11 cellular contexts compared by ENCODE assay signal in the genomic region with DNA sequence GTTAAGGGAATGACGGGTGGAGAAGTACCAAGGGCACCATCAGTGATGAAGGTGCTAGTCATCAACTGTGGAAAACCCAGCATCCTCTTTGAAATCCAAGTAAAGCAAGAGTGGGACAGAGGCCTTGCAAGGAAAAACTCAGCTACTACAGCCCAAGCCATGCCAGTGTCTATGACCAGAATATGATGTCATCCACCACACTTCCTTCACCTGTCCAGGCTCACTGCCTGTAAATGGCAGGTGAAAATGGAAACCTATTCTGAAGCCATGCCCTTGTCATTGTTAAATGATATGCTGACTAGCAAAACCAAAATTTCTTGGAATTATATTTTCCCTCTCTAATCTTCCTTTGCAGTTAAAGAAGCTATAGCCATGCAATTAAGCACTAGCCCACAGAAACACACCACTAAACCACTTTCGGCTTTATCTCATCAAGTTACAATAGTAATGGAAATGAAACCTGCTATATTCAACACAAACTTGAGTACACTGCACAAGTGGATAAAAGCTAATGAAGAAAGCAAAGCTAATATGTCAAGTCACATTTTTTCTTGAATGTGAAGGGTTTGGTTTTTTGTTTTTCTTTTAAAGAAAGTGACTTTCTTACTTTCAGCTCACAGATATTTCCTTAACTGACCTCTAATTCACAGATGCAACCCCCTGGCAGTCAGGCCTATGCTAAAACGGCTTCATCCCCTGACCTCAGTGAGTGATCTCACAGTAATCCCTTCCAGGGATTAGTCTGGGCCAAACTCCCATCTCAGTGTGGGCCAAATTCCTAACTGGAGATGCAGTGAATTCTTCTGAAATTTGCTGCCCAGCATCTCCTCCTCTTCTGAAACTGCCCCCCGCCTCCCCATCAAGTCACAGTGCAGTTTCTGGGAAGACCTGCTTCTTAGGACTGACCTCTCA.
DNase-seq lines count a peak whose midpoint lies in the region; ATAC-seq and TF ChIP-seq lines count a peak whose summit lies in the region.
"Had no signal": no experiment of that assay in that cellular context is flagged by ENCODE, and none has a peak within 500 bp of the region (broad histone marks: within the 10 kb centered on the region; RNA-seq: fewer than 3 reads in every experiment).

No MANE protein-coding gene starts in this region.

- 70% methylated on average over 4 of the region's 4 CpGs for WGBS in mammary epithelial cell (ENCODE audit: low coverage, missing lambda C conversion rate)

- H3K4me3 Mint-ChIP-seq in HFFc6: peak overlapping the region; percentile 11
- no peak overlapping the region for H3K4me3 Mint-ChIP-seq in stimulated activated memory B cell treated with anti-CD40 and anti-IgM and Interleukin-4, amounts not matched to agents 10 μg/mL and 1 μg/mL and 100 μg/mL, for 72 hours
- no peak overlapping the region for H3K4me3 Mint-ChIP-seq in activated CD8-positive, alpha-beta memory T cell treated with anti-CD3 and anti-CD28 coated beads, Interleukin-2, amount 10 ng/mL, durations not matched to agents 7 days and 5 days
- H3K4me3 Mint-ChIP-seq: stimulated activated naive CD8-positive, alpha-beta T cell treated with anti-CD3 and anti-CD28 coated beads, Interleukin-15, Interleukin-2, amounts not matched to agents 100 ng/mL and 50 ng/mL, for 24 hours had no signal

- peak overlapping the region; percentile 90 for H3K27ac Mint-ChIP-seq in HFFc6
- peak overlapping the region; percentile 40 for H3K27ac Mint-ChIP-seq in stimulated activated memory B cell treated with anti-CD40 and anti-IgM and Interleukin-4, amounts not matched to agents 10 μg/mL and 1 μg/mL and 100 μg/mL, for 72 hours
- no peak overlapping the region for H3K27ac Mint-ChIP-seq in activated CD8-positive, alpha-beta memory T cell treated with anti-CD3 and anti-CD28 coated beads, Interleukin-2, amount 10 ng/mL, durations not matched to agents 7 days and 5 days
- H3K27ac Mint-ChIP-seq: stimulated activated naive CD8-positive, alpha-beta T cell treated with anti-CD3 and anti-CD28 coated beads, Interleukin-15, Interleukin-2, amounts not matched to agents 100 ng/mL and 50 ng/mL, for 24 hours had no signal

- intact Hi-C loops in left ventricle myocardium inferior (cut with micrococcal nuclease): no loop called here
- intact Hi-C loops in mammary epithelial cell (cut with micrococcal nuclease): no loop called here

- H3K9me3 ChIP-seq in left ventricle myocardium inferior (replicated peaks): no peaks in the 10 kb centered on the region
- H3K9me3 ChIP-seq in mammary epithelial cell (replicated peaks; ENCODE audit: insufficient read depth, low read length): no peaks in the 10 kb centered on the region
- H3K9me3 ChIP-seq: body of pancreas had no signal

- ATAC-seq in stimulated activated memory B cell treated with anti-CD40 and anti-IgM and Interleukin-4, amounts not matched to agents 10 μg/mL and 1 μg/mL and 100 μg/mL, for 72 hours: no peak
- no peak for ATAC-seq in activated CD8-positive, alpha-beta memory T cell treated with anti-CD3 and anti-CD28 coated beads, Interleukin-2, amount 10 ng/mL, durations not matched to agents 7 days and 5 days
- ATAC-seq: body of pancreas, esophagus mucosa had no signal

- H3K27me3 ChIP-seq in left ventricle myocardium inferior (ENCODE audit: low read depth) (no peaks in the 10 kb centered on the region), mammary epithelial cell (ENCODE audit: insufficient read depth, low read length) (no peaks in the 10 kb centered on the region)
- H3K27me3 ChIP-seq: body of pancreas had no signal

- in situ Hi-C loops in mammary epithelial cell (cut with MboI; ENCODE audit: low sequenced_read_pairs in 2 of 2): no loop called here

- dilution Hi-C loops in mammary epithelial cell (cut with HindIII; ENCODE audit: low sequenced_read_pairs): no loop called here

- H3K27ac ChIP-seq in left ventricle myocardium inferior (replicated peaks): peak overlapping the region; percentile 31
- no peak overlapping the region for H3K27ac ChIP-seq in mammary epithelial cell (ENCODE audit: insufficient read depth, low read depth, low read length)
- H3K27ac ChIP-seq: body of pancreas had no signal

- no peak overlapping the region for H2AFZ ChIP-seq in mammary epithelial cell (ENCODE audit: low read depth, low read length)

- H4K20me1 ChIP-seq in mammary epithelial cell (ENCODE audit: insufficient read depth, low read length): no peaks in the 10 kb centered on the region

- DNase-seq in HFFc6 (peak; percentile 66), astrocyte of the hippocampus (ENCODE audit: low read depth, low spot score) (peak; percentile 83), left ventricle myocardium inferior (no peak), mammary epithelial cell (no peak), nucleus accumbens (lab: John Stamatoyannopoulos, UW) (no peak)
- no peak for DNase-seq in activated CD8-positive, alpha-beta memory T cell treated with anti-CD3 and anti-CD28 coated beads, Interleukin-2, amount 10 ng/mL, durations not matched to agents 7 days and 5 days
- DNase-seq: activated T-cell treated with anti-CD3 and anti-CD28 coated beads for 4 hours had no signal

- no peaks in the 10 kb centered on the region for H3K79me2 ChIP-seq in mammary epithelial cell (ENCODE audit: insufficient read depth, low read length)

- H3K4me3 ChIP-seq in left ventricle myocardium inferior: no peak overlapping the region
- H3K4me3 ChIP-seq in mammary epithelial cell (replicated peaks in 1 of 3; ENCODE audit: insufficient read depth in 1 of 3, low read depth in 2 of 3, low read length in 3 of 3): no peak overlapping the region
- H3K4me3 ChIP-seq: body of pancreas had no signal

- H3K9ac ChIP-seq in mammary epithelial cell (ENCODE audit: insufficient read depth, low read length): no peak overlapping the region

- no peaks in the 10 kb centered on the region; the same call in 1 of the 2 replicates for H3K27me3 Mint-ChIP-seq in HFFc6 (ENCODE audit: insufficient read depth)
- H3K27me3 Mint-ChIP-seq in stimulated activated memory B cell treated with anti-CD40 and anti-IgM and Interleukin-4, amounts not matched to agents 10 μg/mL and 1 μg/mL and 100 μg/mL, for 72 hours: no peaks in the 10 kb centered on the region
- H3K27me3 Mint-ChIP-seq in activated CD8-positive, alpha-beta memory T cell treated with anti-CD3 and anti-CD28 coated beads, Interleukin-2, amount 10 ng/mL, durations not matched to agents 7 days and 5 days: no peaks in the 10 kb centered on the region
- H3K27me3 Mint-ChIP-seq: stimulated activated naive CD8-positive, alpha-beta T cell treated with anti-CD3 and anti-CD28 coated beads, Interleukin-15, Interleukin-2, amounts not matched to agents 100 ng/mL and 50 ng/mL, for 24 hours had no signal

- no peak for TF ChIP-seq CTCF in HFFc6 (IDR thresholded peaks at IDR 0.05)
- TF ChIP-seq CTCF in left ventricle myocardium inferior (IDR thresholded peaks at IDR 0.05; ENCODE audit: borderline replicate concordance): no peak
- no peak for TF ChIP-seq CTCF in mammary epithelial cell (conservative IDR thresholded peaks at IDR 0.05 in 1 of 2, IDR thresholded peaks at IDR 0.05 in 1 of 2; ENCODE audit: extremely low read depth in 1 of 2, insufficient read depth in 1 of 2, low read depth in 1 of 2, low read length in 2 of 2)

- no peaks in the 10 kb centered on the region for H3K36me3 ChIP-seq in left ventricle myocardium inferior
- no peaks in the 10 kb centered on the region for H3K36me3 ChIP-seq in mammary epithelial cell (ENCODE audit: insufficient read depth, low read length)

- CTCF ChIA-PET in mammary epithelial cell (lab: Charles Lee; ENCODE audit: low non-redundant PET): no interaction called here
- CTCF ChIA-PET in activated CD8-positive, alpha-beta memory T cell treated with anti-CD3 and anti-CD28 coated beads, Interleukin-2, amount 10 ng/mL, durations not matched to agents 7 days and 5 days (lab: Charles Lee): interaction anchor here (0.6 kb wide), 1 partner anchor 644 kb away, joined by 3 read pairs; no protein-coding TSS in a partner anchor

- H3K4me2 ChIP-seq in mammary epithelial cell (ENCODE audit: insufficient read depth, low read depth, low read length): no peak overlapping the region

- H3K36me3 Mint-ChIP-seq in HFFc6 (ENCODE audit: low read depth): no peaks in the 10 kb centered on the region
- no peaks in the 10 kb centered on the region for H3K36me3 Mint-ChIP-seq in stimulated activated memory B cell treated with anti-CD40 and anti-IgM and Interleukin-4, amounts not matched to agents 10 μg/mL and 1 μg/mL and 100 μg/mL, for 72 hours
- H3K36me3 Mint-ChIP-seq in activated CD8-positive, alpha-beta memory T cell treated with anti-CD3 and anti-CD28 coated beads, Interleukin-2, amount 10 ng/mL, durations not matched to agents 7 days and 5 days: no peaks in the 10 kb centered on the region

- no TSS peak for BruUV-seq in mammary epithelial cell (replicated peaks; lab: Mats Ljungman, UMichigan)

- no peaks in the 10 kb centered on the region for H3K9me3 Mint-ChIP-seq in HFFc6
- H3K9me3 Mint-ChIP-seq in stimulated activated memory B cell treated with anti-CD40 and anti-IgM and Interleukin-4, amounts not matched to agents 10 μg/mL and 1 μg/mL and 100 μg/mL, for 72 hours: no peaks in the 10 kb centered on the region
- no peaks in the 10 kb centered on the region for H3K9me3 Mint-ChIP-seq in activated CD8-positive, alpha-beta memory T cell treated with anti-CD3 and anti-CD28 coated beads, Interleukin-2, amount 10 ng/mL, durations not matched to agents 7 days and 5 days (ENCODE audit: low read depth)
- H3K9me3 Mint-ChIP-seq: stimulated activated naive CD8-positive, alpha-beta T cell treated with anti-CD3 and anti-CD28 coated beads, Interleukin-15, Interleukin-2, amounts not matched to agents 100 ng/mL and 50 ng/mL, for 24 hours had no signal

- peaks cover 69% of the 10 kb centered on the region for H3K4me1 Mint-ChIP-seq in HFFc6 (ENCODE audit: low read depth)
- peaks cover 40% of the 10 kb centered on the region for H3K4me1 Mint-ChIP-seq in stimulated activated memory B cell treated with anti-CD40 and anti-IgM and Interleukin-4, amounts not matched to agents 10 μg/mL and 1 μg/mL and 100 μg/mL, for 72 hours
- no peaks in the 10 kb centered on the region for H3K4me1 Mint-ChIP-seq in activated CD8-positive, alpha-beta memory T cell treated with anti-CD3 and anti-CD28 coated beads, Interleukin-2, amount 10 ng/mL, durations not matched to agents 7 days and 5 days

- H3K4me1 ChIP-seq in left ventricle myocardium inferior (peaks cover 7% of the 10 kb centered on the region), mammary epithelial cell (ENCODE audit: insufficient read depth, low read length) (peaks cover 11% of the 10 kb centered on the region)
- H3K4me1 ChIP-seq: body of pancreas had no signal

Comparison
In these comparisons a context has a peak if more than half of its experiments do, and no peak if none do; other contexts are left out.
1. DNase-seq: peak in HFFc6 (single experiment) and astrocyte of the hippocampus (single experiment); none in left ventricle myocardium inferior (single experiment), mammary epithelial cell (single experiment), nucleus accumbens (0 of 56) and activated CD8-positive, alpha-beta memory T cell treated with anti-CD3 and anti-CD28 coated beads, Interleukin-2, amount 10 ng/mL, durations not matched to agents 7 days and 5 days (single experiment).